ENCODE assay signal across 8 cellular contexts in the genomic region with DNA sequence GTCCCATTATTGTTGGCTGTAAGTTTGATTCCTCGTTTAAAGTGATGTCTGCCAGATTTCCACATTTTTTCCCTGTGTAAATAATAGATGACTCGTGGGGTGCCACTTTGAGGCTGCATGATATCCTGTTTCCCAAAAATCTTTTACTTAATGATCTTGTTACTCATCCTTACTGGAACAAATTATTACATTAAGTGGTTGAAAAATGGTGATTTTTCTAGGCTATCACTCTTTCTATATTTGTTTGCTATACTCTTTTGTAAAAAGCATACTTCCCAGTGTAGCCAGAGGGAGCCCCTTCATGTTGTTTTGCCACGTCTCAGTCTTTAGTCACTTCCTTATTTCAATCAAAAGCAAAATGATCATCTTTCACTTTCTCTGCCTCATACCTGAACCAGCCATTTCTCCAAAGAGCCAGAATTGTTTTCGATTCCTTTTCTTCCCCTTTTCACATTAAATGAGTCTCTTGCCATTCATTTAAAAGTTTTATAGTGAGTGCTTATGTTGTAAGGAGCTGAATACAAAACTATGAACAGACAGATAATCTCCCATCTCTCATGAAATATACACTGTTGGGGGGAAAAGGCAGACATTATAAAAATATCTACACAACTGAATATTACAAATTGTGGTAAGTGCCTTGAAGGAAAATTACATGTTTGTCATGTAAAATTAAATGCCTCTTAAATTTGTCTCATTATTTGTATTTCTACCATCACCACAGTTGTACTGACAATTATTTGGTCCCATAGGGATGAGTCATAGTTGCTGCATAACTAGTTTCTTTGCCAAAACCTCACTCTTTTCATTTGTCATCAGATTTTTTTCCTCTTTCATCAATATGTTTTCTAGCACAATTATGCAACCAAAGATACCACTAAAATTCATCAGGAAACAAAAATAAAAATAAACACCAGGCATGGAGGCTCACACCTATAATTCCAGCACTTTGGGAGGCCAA. TPM values are rescaled to one million over a fixed set of nuclear protein-coding genes. Genes with fewer than 3 reads are reported as not detected.
DNase-seq lines count a peak whose midpoint lies in the region; ATAC-seq lines count a peak whose summit lies in the region.

No MANE protein-coding gene starts in this region.

- no peak overlapping the region for H4K8ac ChIP-seq in mesendoderm (ENCODE audit: low read depth, low read length)

- H3K4me2 ChIP-seq in mesendoderm (ENCODE audit: low read length): no peak overlapping the region

- peak overlapping the region; percentile 75 for H3K27ac Mint-ChIP-seq in T-helper 1 cell treated with Interleukin-12 subunit alpha and Interleukin-12 subunit beta and Interleukin-4 antibody, amounts not matched to agents 30 μg/mL and 1 μg/mL, for 36 hours

- DNase-seq in GDM1 (lab: John Stamatoyannopoulos, UW) (peak; percentile 30), hepatic stellate cell (ENCODE audit: low spot score) (peak; percentile 37), mesendoderm (no peak), NCI-H2029 (lab: John Stamatoyannopoulos, UW) (no peak), NCI-H2081 treated with DMSO at 0.1 percent for 48 hours (lab: John Stamatoyannopoulos, UW) (no peak)

- H2BK120ac ChIP-seq in mesendoderm (ENCODE audit: low read depth, low read length): no peak overlapping the region

- no peaks in the 10 kb centered on the region for H3K9me3 Mint-ChIP-seq in T-helper 1 cell treated with Interleukin-12 subunit alpha and Interleukin-12 subunit beta and Interleukin-4 antibody, amounts not matched to agents 30 μg/mL and 1 μg/mL, for 36 hours

- H4K5ac ChIP-seq in mesendoderm (ENCODE audit: low read length): no peak overlapping the region

- no CpG with 5 or more reads among the region's 4 CpGs for WGBS in mesendoderm (ENCODE audit: extremely low coverage, insufficient coverage, low lambda C conversion rate)

- no peaks in the 10 kb centered on the region for H3K79me1 ChIP-seq in mesendoderm (ENCODE audit: low read length)

- peaks cover 12% of the 10 kb centered on the region for H3K4me1 Mint-ChIP-seq in T-helper 1 cell treated with Interleukin-12 subunit alpha and Interleukin-12 subunit beta and Interleukin-4 antibody, amounts not matched to agents 30 μg/mL and 1 μg/mL, for 36 hours (ENCODE audit: low read depth)

- H3K27me3 ChIP-seq in mesendoderm (ENCODE audit: insufficient read depth, low read length, poor library complexity): no peaks in the 10 kb centered on the region

- no peaks in the 10 kb centered on the region for H3K79me2 ChIP-seq in mesendoderm (ENCODE audit: control insufficient read depth, insufficient read depth, low read length)

- no peak overlapping the region for H3K4me3 ChIP-seq in mesendoderm (ENCODE audit: low read length)

- H3K4ac ChIP-seq in mesendoderm (ENCODE audit: low read depth, low read length): no peak overlapping the region

- no peaks in the 10 kb centered on the region for H3K36me3 Mint-ChIP-seq in T-helper 1 cell treated with Interleukin-12 subunit alpha and Interleukin-12 subunit beta and Interleukin-4 antibody, amounts not matched to agents 30 μg/mL and 1 μg/mL, for 36 hours (ENCODE audit: low read depth)

- H2AK5ac ChIP-seq in mesendoderm (ENCODE audit: low read length): no peak overlapping the region

- H2BK15ac ChIP-seq in mesendoderm (replicated peaks; ENCODE audit: low read depth): no peak overlapping the region

- H3K4me1 ChIP-seq in mesendoderm (ENCODE audit: control insufficient read depth, low read depth, low read length): no peaks in the 10 kb centered on the region

- no peak overlapping the region for H2BK5ac ChIP-seq in mesendoderm (ENCODE audit: low read length)

- ATAC-seq in GM19452 (IDR thresholded peaks at IDR 0.05; ENCODE audit: unreplicated experiment): peak; percentile 98
- peak; percentile 99 for ATAC-seq in HG03378 (IDR thresholded peaks at IDR 0.05; ENCODE audit: unreplicated experiment)

- H3K27me3 Mint-ChIP-seq in T-helper 1 cell treated with Interleukin-12 subunit alpha and Interleukin-12 subunit beta and Interleukin-4 antibody, amounts not matched to agents 30 μg/mL and 1 μg/mL, for 36 hours (ENCODE audit: low read depth): peaks cover under 1% of the 10 kb centered on the region

- H3K4me3 Mint-ChIP-seq in T-helper 1 cell treated with Interleukin-12 subunit alpha and Interleukin-12 subunit beta and Interleukin-4 antibody, amounts not matched to agents 30 μg/mL and 1 μg/mL, for 36 hours: peak overlapping the region; percentile 55

- H3K36me3 ChIP-seq in mesendoderm (ENCODE audit: control insufficient read depth, insufficient read depth, low read length): no peaks in the 10 kb centered on the region

- H3K27ac ChIP-seq in mesendoderm (ENCODE audit: low read depth, low read length): no peak overlapping the region

- H3K18ac ChIP-seq in mesendoderm (ENCODE audit: low read length): no peak overlapping the region

- H3K23ac ChIP-seq in mesendoderm (ENCODE audit: low read length): no peak overlapping the region

- no peak overlapping the region for H3K9ac ChIP-seq in mesendoderm (ENCODE audit: low read length)

- no peak overlapping the region for H3K56ac ChIP-seq in mesendoderm (ENCODE audit: low read length)

RNA-seq across cellular contexts. Expression of a gene that starts 41.5 kb away (rescaled TPM):
- not detected for polyA plus RNA-seq in mesendoderm (2013, experiment 1 of 2)
- polyA plus RNA-seq in mesendoderm (2013, experiment 2 of 2): 0.01 TPM

RNA-seq across cellular contexts. Expression of a gene that starts 58.4 kb away (rescaled TPM):
- polyA plus RNA-seq in mesendoderm (2013, experiment 1 of 2): 101 TPM
- polyA plus RNA-seq in mesendoderm (2013, experiment 2 of 2): 98.1 TPM

Comparison
In these comparisons a context has a peak if more than half of its experiments do, and no peak if none do; other contexts are left out.
1. DNase-seq: peak in GDM1 (single experiment) and hepatic stellate cell (single experiment); none in mesendoderm (single experiment), NCI-H2029 (single experiment) and NCI-H2081 treated with DMSO at 0.1 percent for 48 hours (single experiment).